In the genomic region with DNA sequence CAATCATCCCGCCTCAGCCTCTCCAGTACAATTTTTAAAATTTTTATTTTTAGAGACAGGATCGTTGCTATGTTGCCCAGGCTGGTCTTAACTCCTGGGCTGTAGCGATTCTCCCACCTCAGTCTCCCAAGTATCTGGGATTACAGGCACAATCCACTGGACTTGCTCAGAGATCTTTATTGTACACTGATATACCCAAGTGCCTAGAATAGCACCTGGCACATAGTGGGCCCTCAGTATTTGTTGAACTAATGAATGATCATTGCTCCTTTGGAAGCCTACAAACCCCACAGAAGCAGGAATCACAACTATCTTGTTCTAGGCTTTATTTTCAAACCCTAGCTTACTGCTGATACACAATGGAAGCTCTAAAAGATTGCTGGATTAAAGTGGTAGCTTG, we compare ENCODE assay signal across 1 cellular context.
A peak's percentile ranks its signal among the peaks of the same experiment; 100 is the strongest.
TF ChIP-seq lines count a peak whose summit lies in the region.

No MANE protein-coding gene starts in this region.

TF ChIP-seq in K562, 482 proteins besides CTCF, POLR2A, EP300 and RAD21:
- TF ChIP-seq, protein P1, sequence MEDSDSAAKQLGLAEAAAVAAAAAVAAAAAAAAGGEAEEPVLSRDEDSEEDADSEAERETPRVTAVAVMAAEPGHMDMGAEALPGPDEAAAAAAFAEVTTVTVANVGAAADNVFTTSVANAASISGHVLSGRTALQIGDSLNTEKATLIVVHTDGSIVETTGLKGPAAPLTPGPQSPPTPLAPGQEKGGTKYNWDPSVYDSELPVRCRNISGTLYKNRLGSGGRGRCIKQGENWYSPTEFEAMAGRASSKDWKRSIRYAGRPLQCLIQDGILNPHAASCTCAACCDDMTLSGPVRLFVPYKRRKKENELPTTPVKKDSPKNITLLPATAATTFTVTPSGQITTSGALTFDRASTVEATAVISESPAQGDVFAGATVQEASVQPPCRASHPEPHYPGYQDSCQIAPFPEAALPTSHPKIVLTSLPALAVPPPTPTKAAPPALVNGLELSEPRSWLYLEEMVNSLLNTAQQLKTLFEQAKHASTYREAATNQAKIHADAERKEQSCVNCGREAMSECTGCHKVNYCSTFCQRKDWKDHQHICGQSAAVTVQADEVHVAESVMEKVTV (CRISPR knock-in tag; IDR thresholded peaks at IDR 0.05), result no peak
- TF ChIP-seq ZKSCAN1 (IDR thresholded peaks at IDR 0.05; ENCODE audit: low read depth, low read length), result peak; percentile 63; the same call in 1 of the 2 replicates
TF ChIP-seq in K562: peak in this region for 1.
